In the genomic region with DNA sequence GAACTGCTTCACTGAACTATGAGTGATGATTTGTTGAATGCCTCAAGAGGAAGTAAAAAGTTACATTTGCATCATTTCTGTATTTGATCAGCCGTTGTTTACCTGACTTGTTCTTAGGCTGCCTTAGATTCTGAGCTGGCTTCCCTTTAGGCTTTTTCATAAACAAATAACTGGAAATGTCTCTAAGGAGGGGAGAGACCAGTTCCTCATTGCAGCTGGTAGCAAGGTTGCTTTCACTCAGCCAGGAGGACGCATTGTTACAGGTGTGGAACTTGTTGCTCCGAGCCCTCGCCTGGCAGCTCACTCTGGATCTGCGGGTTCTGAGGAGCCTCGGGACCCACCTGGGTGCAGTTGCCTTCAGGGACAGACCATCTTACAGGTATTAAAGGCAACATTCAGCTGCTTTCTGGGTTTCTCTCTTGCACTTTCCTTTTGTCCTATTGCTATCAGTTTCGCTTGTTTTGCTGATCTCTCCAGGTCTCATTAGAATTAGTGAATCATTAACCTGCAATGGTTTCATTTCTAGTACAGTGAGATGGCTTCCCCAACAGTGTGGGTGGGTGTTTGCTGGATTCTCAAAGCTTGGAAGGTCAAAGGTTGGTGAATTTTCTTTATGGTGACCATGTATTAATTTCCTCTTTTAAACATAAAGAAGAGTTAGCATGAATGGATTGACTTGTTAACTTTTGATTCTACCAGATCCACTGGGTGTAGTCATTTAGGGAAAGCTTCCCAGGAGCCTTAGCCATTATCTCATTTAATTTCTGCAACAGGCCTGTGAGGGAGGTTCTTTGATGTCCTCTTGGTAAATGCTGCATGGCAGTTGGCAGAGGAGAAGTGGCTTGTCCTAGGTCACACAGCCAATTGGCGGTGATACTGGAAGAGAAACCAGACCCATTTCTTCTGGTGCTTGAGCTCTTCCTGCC, we compare ENCODE assay signal across 8 cellular contexts.
DNase-seq lines count a peak whose midpoint lies in the region; ATAC-seq, FAIRE-seq and TF ChIP-seq lines count a peak whose summit lies in the region.

A gene with protein sequence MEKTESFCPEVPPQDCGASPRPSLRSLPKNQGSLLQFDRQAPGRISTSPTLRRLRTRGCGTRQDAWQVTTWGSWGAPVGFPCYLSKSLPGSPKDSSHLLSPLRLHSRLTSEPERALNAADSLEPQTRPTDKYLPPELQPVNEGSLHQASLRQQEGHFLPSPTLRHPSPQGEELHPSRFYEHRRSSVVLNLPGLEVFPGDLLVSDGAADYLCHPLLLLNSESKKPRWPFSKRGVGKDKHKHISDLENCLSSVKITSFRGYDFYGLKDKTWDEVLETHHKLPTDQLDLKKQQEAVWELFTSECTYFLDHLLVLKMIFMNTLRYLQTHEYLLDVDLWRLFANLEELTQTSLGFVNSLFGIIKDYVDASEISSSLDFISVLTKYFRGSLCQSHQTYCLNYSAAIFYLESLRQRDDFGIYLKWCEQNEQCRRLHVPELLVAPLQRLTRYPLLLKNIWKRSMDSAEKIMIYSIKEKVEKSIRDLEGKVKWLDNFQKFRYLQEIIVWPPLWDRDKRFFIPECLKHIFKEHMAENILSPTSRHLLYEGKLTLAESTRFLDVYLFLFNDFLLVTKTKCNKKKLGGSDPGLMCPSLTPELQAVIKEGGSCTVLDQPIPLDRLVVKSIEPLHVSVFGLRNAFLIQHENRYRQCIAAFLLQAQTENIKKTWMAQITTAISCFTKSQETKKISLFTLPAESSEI (plus strand): TSS at position 236 of the 926 bp plus-strand sequence. CDS start 3,643 bp downstream, outside the sequence.

- TF ChIP-seq CTCF in C4-2B (conservative IDR thresholded peaks at IDR 0.05): no peak
- TF ChIP-seq CTCF in brain microvascular endothelial cell (IDR thresholded peaks at IDR 0.05; ENCODE audit: low read depth, low read length, missing control alignments): no peak

- no peak within 1 kb of the TSS for H3K4me3 ChIP-seq in brain microvascular endothelial cell (ENCODE audit: low read depth, low read length)

- H3K27ac ChIP-seq in C4-2B (peak within 1 kb of the TSS; percentile 48; the same call in 1 of the 2 replicates), brain microvascular endothelial cell (no peak within 1 kb of the TSS)

- in situ Hi-C loops in brain microvascular endothelial cell (cut with HindIII; ENCODE audit: low pct_ligation_motif_present, low sequenced_read_pairs): no loop called here

- H3K36me3 ChIP-seq in brain microvascular endothelial cell (replicated peaks): no peaks in the 10 kb centered on the region

- DNase-seq in GM19240 (ENCODE audit: insufficient read length, low spot score) (peak; percentile 67), cortex of kidney (lab: John Stamatoyannopoulos, UW) (peak; percentile 5), OCI-M1 (lab: John Stamatoyannopoulos, UW) (no peak), urothelium cell line (ENCODE audit: low spot score) (no peak), brain microvascular endothelial cell (no peak)
- no peak for DNase-seq in activated CD8-positive, alpha-beta memory T cell treated with anti-CD3 and anti-CD28 coated beads, Interleukin-2, amount 50 U/mL, for 4 hours

- no peak for FAIRE-seq in urothelium cell line (lab: Jason Lieb, UNC)

- H3K27me3 ChIP-seq in brain microvascular endothelial cell (replicated peaks): no peaks in the 10 kb centered on the region

- ATAC-seq in HG03108 (IDR thresholded peaks at IDR 0.05; ENCODE audit: unreplicated experiment): peak; percentile 87

Comparison
In these comparisons a context has a peak if more than half of its experiments do, and no peak if none do; other contexts are left out.
1. DNase-seq: peak in GM19240 (single experiment) and cortex of kidney (single experiment); none in OCI-M1 (single experiment), urothelium cell line (single experiment), activated CD8-positive, alpha-beta memory T cell treated with anti-CD3 and anti-CD28 coated beads, Interleukin-2, amount 50 U/mL, for 4 hours (single experiment) and brain microvascular endothelial cell (single experiment).